25 cellular contexts compared by ENCODE assay signal in the genomic region with DNA sequence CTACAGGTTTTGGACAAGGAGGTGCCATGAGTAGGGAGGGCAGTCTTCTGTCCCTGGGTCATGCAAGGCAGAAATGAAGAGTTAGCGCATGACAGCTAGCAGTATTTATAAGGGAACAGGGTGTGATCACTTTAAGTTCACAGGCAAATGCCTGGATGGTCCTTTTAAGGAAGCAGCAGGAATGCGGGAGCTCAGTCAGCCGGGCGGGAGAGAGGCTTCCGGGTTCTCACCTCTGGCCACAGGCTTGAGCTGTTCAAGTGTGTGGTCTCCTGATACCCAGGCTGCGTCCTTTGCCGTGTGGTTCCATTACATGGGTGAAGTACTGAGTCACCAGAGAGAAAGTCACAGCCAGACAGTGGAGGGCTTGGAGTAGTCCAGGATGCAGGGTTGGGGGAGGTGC.
DNase-seq lines count a peak whose midpoint lies in the region; ATAC-seq and TF ChIP-seq lines count a peak whose summit lies in the region.
"Had no signal": no experiment of that assay in that cellular context is flagged by ENCODE, and none has a peak within 500 bp of the region (broad histone marks: within the 10 kb centered on the region; RNA-seq: fewer than 3 reads in every experiment).

No MANE protein-coding gene starts in this region.

- no peak for TF ChIP-seq RAD21 in IMR-90 (IDR thresholded peaks at IDR 0.05; ENCODE audit: low read length)

- H3K27ac Mint-ChIP-seq in stimulated activated memory B cell treated with anti-CD40 and anti-IgM and Interleukin-4, amounts not matched to agents 10 μg/mL and 1 μg/mL and 100 μg/mL, for 72 hours, result no peak overlapping the region
- no peak overlapping the region for H3K27ac Mint-ChIP-seq in CD8-positive, alpha-beta T cell
- H3K27ac Mint-ChIP-seq: activated CD8-positive, alpha-beta T cell treated with anti-CD3 and anti-CD28 coated beads, Interleukin-2, amount 10 ng/mL, durations not matched to agents 7 days and 5 days; activated T-cell treated with anti-CD3 and anti-CD28 coated beads, Interleukin-2, amount 50 U/mL, for 24 hours; CD8-positive, alpha-beta memory T cell; GM23338; mesothelial cell of epicardium; nephron had no signal

- H2AK9ac ChIP-seq in IMR-90 (replicated peaks; ENCODE audit: low read depth, low read length, poor library complexity), result peak overlapping the region; percentile 23

- TF ChIP-seq POLR2A in IMR-90 (IDR thresholded peaks at IDR 0.05; ENCODE audit: low read depth, low read length), result no peak

- H3K36me3 ChIP-seq in IMR-90 (ENCODE audit: control insufficient read depth, insufficient read depth, low read length), result peaks cover 41% of the 10 kb centered on the region
- H3K36me3 ChIP-seq in tibial artery, result peaks cover 15 to 77% (median 74%) of the 10 kb centered on the region in 3 donors
- H3K36me3 ChIP-seq in CD8-positive, alpha-beta T cell (ENCODE audit: insufficient read depth, low read length), result peaks cover 45% of the 10 kb centered on the region
- H3K36me3 ChIP-seq: ovary, uterus had no signal

- H3K4me1 Mint-ChIP-seq in stimulated activated memory B cell treated with anti-CD40 and anti-IgM and Interleukin-4, amounts not matched to agents 10 μg/mL and 1 μg/mL and 100 μg/mL, for 72 hours, result peaks cover 5% of the 10 kb centered on the region
- H3K4me1 Mint-ChIP-seq in CD8-positive, alpha-beta T cell (ENCODE audit: low read depth), result peaks cover 8% of the 10 kb centered on the region
- H3K4me1 Mint-ChIP-seq: mesothelial cell of epicardium, nephron had no signal

- H3K4me3 ChIP-seq in IMR-90 (ENCODE audit: insufficient read depth, low read depth, low read length) (no peak overlapping the region), astrocyte of the spinal cord (ENCODE audit: low read depth, low read length) (no peak overlapping the region), tibial artery (no peak overlapping the region)
- H3K4me3 ChIP-seq in CD8-positive, alpha-beta T cell (ENCODE audit: low read depth, low read length), result no peak overlapping the region
- H3K4me3 ChIP-seq: GM23338, heart right ventricle, ovary, uterus had no signal

- POLR2A ChIA-PET in IMR-90 (lab: Charles Lee; ENCODE audit: unreplicated experiment), result no interaction called here
- POLR2A ChIA-PET in CD8-positive, alpha-beta T cell (lab: Charles Lee), result no interaction called here

- peaks cover 6% of the 10 kb centered on the region; the same call in 1 of the 2 replicates for H4K20me1 ChIP-seq in IMR-90 (ENCODE audit: insufficient read depth, low read length)

- no peak overlapping the region for H3K18ac ChIP-seq in IMR-90 (ENCODE audit: low read depth, low read length)

- H3K79me1 ChIP-seq in IMR-90 (ENCODE audit: low read depth in 1 of 2, low read length in 2 of 2), result peaks cover 0 to 7% of the 10 kb centered on the region in 2 experiments; a peak in 1 of 4 replicates

- H3K27ac ChIP-seq in IMR-90 (ENCODE audit: insufficient read depth, low read length) (no peak overlapping the region), tibial artery (peak overlapping the region; percentile 13 to 43)
- H3K27ac ChIP-seq in CD8-positive, alpha-beta T cell (ENCODE audit: low read depth, low read length), result no peak overlapping the region
- H3K27ac ChIP-seq: heart right ventricle, ovary, uterus had no signal

- in situ Hi-C loops in IMR-90 (cut with MboI; ENCODE audit: low sequenced_read_pairs) (loop anchor here (25.0 kb wide), 1 partner anchor 323 kb away; no protein-coding TSS in a partner anchor), astrocyte of the spinal cord (cut with HindIII; ENCODE audit: low sequenced_read_pairs) (no loop called here)

- no peak overlapping the region for H3K4me2 ChIP-seq in IMR-90 (ENCODE audit: low read depth, low read length)
- H3K4me2 ChIP-seq: GM23338 had no signal

- H3K4me1 ChIP-seq in IMR-90 (ENCODE audit: control insufficient read depth, insufficient read depth, low read length) (peaks cover 5% of the 10 kb centered on the region; the same call in 1 of the 2 replicates), tibial artery (peaks cover 3 to 47% (median 38%) of the 10 kb centered on the region in 4 donors)
- peaks cover 14% of the 10 kb centered on the region for H3K4me1 ChIP-seq in CD8-positive, alpha-beta T cell (ENCODE audit: insufficient read depth, low read length)
- H3K4me1 ChIP-seq: uterus had no signal

- no peak overlapping the region for H2BK15ac ChIP-seq in IMR-90 (ENCODE audit: low read depth, low read length)

- no peak overlapping the region for H3K4ac ChIP-seq in IMR-90 (ENCODE audit: low read depth, low read length)

- H3K56ac ChIP-seq in IMR-90 (ENCODE audit: extremely low read depth, insufficient read depth, low read length), result no peak overlapping the region

- no peak overlapping the region for H4K5ac ChIP-seq in IMR-90 (ENCODE audit: low read depth, low read length)

- H4K91ac ChIP-seq in IMR-90 (ENCODE audit: insufficient read depth, low read depth, low read length), result no peak overlapping the region

- DNase-seq in IMR-90, result peak; percentile 59
- peak; percentile 35 for DNase-seq in astrocyte of the spinal cord (ENCODE audit: low read depth, low spot score)
- peak; percentile 75 for DNase-seq in glomerular visceral epithelial cell (ENCODE audit: extremely low spot score)
- DNase-seq in tibial artery, result no peak
- DNase-seq in DMS 273 treated with DMSO at 0.1 percent for 48 hours (lab: John Stamatoyannopoulos, UW), result no peak
- no peak for DNase-seq in CD8-positive, alpha-beta T cell
- DNase-seq: activated CD4-positive, alpha-beta T cell treated with anti-CD3 and anti-CD28 coated beads for 1 hour; activated CD8-positive, alpha-beta T cell treated with anti-CD3 and anti-CD28 coated beads, Interleukin-2, amount 10 ng/mL, durations not matched to agents 7 days and 5 days; activated T-cell treated with anti-CD3 and anti-CD28 coated beads, Interleukin-2, amount 50 U/mL, for 24 hours; CD8-positive, alpha-beta memory T cell; DMS53; heart right ventricle; NCI-H2081; NCI-H345; NCI-H774; ovary; SHP77; substantia nigra; uterus had no signal

- no peak overlapping the region for H2AK5ac ChIP-seq in IMR-90 (ENCODE audit: low read depth, low read length)

- ATAC-seq in IMR-90 (ENCODE audit: low read depth), result 0 out of 2 replicates have a peak, but pooled peaks have one; percentile 2
- ATAC-seq in stimulated activated memory B cell treated with anti-CD40 and anti-IgM and Interleukin-4, amounts not matched to agents 10 μg/mL and 1 μg/mL and 100 μg/mL, for 72 hours, result no peak
- no peak for ATAC-seq in CD8-positive, alpha-beta T cell
- ATAC-seq: activated CD8-positive, alpha-beta T cell treated with anti-CD3 and anti-CD28 coated beads, Interleukin-2, amount 10 ng/mL, durations not matched to agents 7 days and 5 days; GM23338; heart right ventricle; HepG2; left lobe of liver had no signal

- intact Hi-C loops in IMR-90 (cut with micrococcal nuclease) (no loop called here), tibial artery (cut with DNase I; ENCODE audit: low total_unique reads) (no loop called here)
- intact Hi-C loops in CD8-positive, alpha-beta T cell (cut with DNase I, micrococcal nuclease), result no loop called here

- no peak overlapping the region for H3K14ac ChIP-seq in IMR-90 (replicated peaks; ENCODE audit: low read depth, low read length)

- H4K8ac ChIP-seq in IMR-90 (ENCODE audit: low read depth in 2 of 2, low read length in 2 of 2), result no peak overlapping the region

- 0 out of 2 replicates have a peak, but pooled peaks cover 11% of the 10 kb centered on the region for H3K9me1 ChIP-seq in IMR-90 (ENCODE audit: insufficient read depth, low read length)

- H3K9me3 ChIP-seq in IMR-90 (ENCODE audit: control insufficient read depth, insufficient read depth, low read length), result no peaks in the 10 kb centered on the region
- no peaks in the 10 kb centered on the region for H3K9me3 ChIP-seq in tibial artery
- no peaks in the 10 kb centered on the region for H3K9me3 ChIP-seq in CD8-positive, alpha-beta T cell (ENCODE audit: low read length)
- H3K9me3 ChIP-seq: heart right ventricle, ovary, uterus had no signal

- H3K9me3 Mint-ChIP-seq in stimulated activated memory B cell treated with anti-CD40 and anti-IgM and Interleukin-4, amounts not matched to agents 10 μg/mL and 1 μg/mL and 100 μg/mL, for 72 hours, result no peaks in the 10 kb centered on the region
- H3K9me3 Mint-ChIP-seq in CD8-positive, alpha-beta T cell, result no peaks in the 10 kb centered on the region
- H3K9me3 Mint-ChIP-seq: activated T-cell treated with anti-CD3 and anti-CD28 coated beads, Interleukin-2, amount 50 U/mL, for 24 hours; GM23338; mesothelial cell of epicardium; nephron had no signal

- H3K36me3 Mint-ChIP-seq in stimulated activated memory B cell treated with anti-CD40 and anti-IgM and Interleukin-4, amounts not matched to agents 10 μg/mL and 1 μg/mL and 100 μg/mL, for 72 hours, result peaks cover 27% of the 10 kb centered on the region
- peaks cover 64% of the 10 kb centered on the region for H3K36me3 Mint-ChIP-seq in CD8-positive, alpha-beta T cell

- H2BK20ac ChIP-seq in IMR-90 (ENCODE audit: low read depth, low read length), result no peak overlapping the region

- no peak overlapping the region for H3K9ac ChIP-seq in IMR-90 (ENCODE audit: low read depth, low read length)

- no peak for TF ChIP-seq CTCF in IMR-90 (conservative IDR thresholded peaks at IDR 0.05; ENCODE audit: low read depth, low read length)
- no peak for TF ChIP-seq CTCF in astrocyte of the spinal cord (IDR thresholded peaks at IDR 0.05; ENCODE audit: low read depth, low read length)
- TF ChIP-seq CTCF in tibial artery (IDR thresholded peaks at IDR 0.05), result no peak
- TF ChIP-seq CTCF in CD8-positive, alpha-beta T cell (IDR thresholded peaks at IDR 0.05), result no peak

- no peak overlapping the region for H3K23ac ChIP-seq in IMR-90 (ENCODE audit: low read depth, low read length)

- H3K27me3 ChIP-seq in IMR-90 (ENCODE audit: control insufficient read depth, insufficient read depth, low read length), result no peaks in the 10 kb centered on the region
- no peaks in the 10 kb centered on the region for H3K27me3 ChIP-seq in tibial artery
- no peaks in the 10 kb centered on the region for H3K27me3 ChIP-seq in CD8-positive, alpha-beta T cell (ENCODE audit: insufficient read depth, low read length)
- H3K27me3 ChIP-seq: heart right ventricle, ovary, uterus had no signal

- H2BK5ac ChIP-seq in IMR-90 (ENCODE audit: low read depth, low read length, poor library complexity, severe bottlenecking), result no peak overlapping the region

- no peak overlapping the region for H2AFZ ChIP-seq in IMR-90 (replicated peaks; ENCODE audit: low read length, poor library complexity)
- H2AFZ ChIP-seq: GM23338 had no signal

- 78% methylated on average over 3 of the region's 7 CpGs; no CpG with 5 or more reads in 1 of the 2 experiments for WGBS in IMR-90 (ENCODE audit: extremely low coverage in 2 of 2, insufficient read length in 1 of 2), 2 experiments

- CTCF ChIA-PET in IMR-90 (lab: Yijun Ruan, JAX), result interaction anchor here (0.7 kb wide), 1 partner anchor 274 kb away, joined by 4 read pairs; no protein-coding TSS in a partner anchor
- CTCF ChIA-PET in CD8-positive, alpha-beta T cell (lab: Charles Lee), result interaction anchor here (0.8 to 5.3 kb wide), 8 partner anchors 9 to 328 kb away, joined by 3 to 54 read pairs (median 4); no protein-coding TSS in a partner anchor

- H3K27me3 Mint-ChIP-seq in stimulated activated memory B cell treated with anti-CD40 and anti-IgM and Interleukin-4, amounts not matched to agents 10 μg/mL and 1 μg/mL and 100 μg/mL, for 72 hours, result no peaks in the 10 kb centered on the region
- H3K27me3 Mint-ChIP-seq in CD8-positive, alpha-beta T cell (ENCODE audit: low read depth), result no peaks in the 10 kb centered on the region
- H3K27me3 Mint-ChIP-seq: activated T-cell treated with anti-CD3 and anti-CD28 coated beads, Interleukin-2, amount 50 U/mL, for 24 hours had no signal

- dilution Hi-C loops in IMR-90 (cut with HindIII; ENCODE audit: low sequenced_read_pairs, unreplicated experiment), result no loop called here

- H2BK120ac ChIP-seq in IMR-90 (ENCODE audit: low read depth, low read length), result no peak overlapping the region

- H3K4me3 Mint-ChIP-seq in stimulated activated memory B cell treated with anti-CD40 and anti-IgM and Interleukin-4, amounts not matched to agents 10 μg/mL and 1 μg/mL and 100 μg/mL, for 72 hours, result no peak overlapping the region
- H3K4me3 Mint-ChIP-seq in CD8-positive, alpha-beta T cell, result no peak overlapping the region
- H3K4me3 Mint-ChIP-seq: activated CD8-positive, alpha-beta T cell treated with anti-CD3 and anti-CD28 coated beads, Interleukin-2, amount 10 ng/mL, durations not matched to agents 7 days and 5 days; activated T-cell treated with anti-CD3 and anti-CD28 coated beads, Interleukin-2, amount 50 U/mL, for 24 hours; CD8-positive, alpha-beta memory T cell; GM23338; mesothelial cell of epicardium; nephron had no signal

- BruUV-seq in IMR-90 (replicated peaks; lab: Mats Ljungman, UMichigan), result no TSS peak

Comparison
In these comparisons a context has a peak if more than half of its experiments do, and no peak if none do; other contexts are left out.
1. DNase-seq: peak in IMR-90 (single experiment), astrocyte of the spinal cord (single experiment) and glomerular visceral epithelial cell (single experiment); none in tibial artery (0 of 2), DMS 273 treated with DMSO at 0.1 percent for 48 hours (single experiment) and CD8-positive, alpha-beta T cell (0 of 7).
2. H3K27ac ChIP-seq: peak in tibial artery (2 of 2); none in IMR-90 (single experiment) and CD8-positive, alpha-beta T cell (single experiment).